Comparison of ENCODE assay signal across 1 cellular context in genomic region chr6:79399499-79399898, GRCh38.
TF ChIP-seq lines count a peak whose summit lies in the region.

No MANE protein-coding gene starts in this region.

TF ChIP-seq in HepG2, 621 proteins besides CTCF, POLR2A, EP300 and RAD21 (continued from another document and continues in another):
- TF ChIP-seq KIAA2018 (CRISPR knock-in tag; IDR thresholded peaks at IDR 0.05; ENCODE audit: borderline replicate concordance) (no peak), ZNF468 (CRISPR knock-in tag; IDR thresholded peaks at IDR 0.05) (no peak), ZNF790 (CRISPR knock-in tag; IDR thresholded peaks at IDR 0.05; ENCODE audit: borderline replicate concordance) (no peak), ZNF383 (CRISPR knock-in tag; IDR thresholded peaks at IDR 0.05; ENCODE audit: borderline replicate concordance) (no peak), ZNF136 (CRISPR knock-in tag; IDR thresholded peaks at IDR 0.05; ENCODE audit: low read depth) (no peak), ZNF550 (CRISPR knock-in tag; IDR thresholded peaks at IDR 0.05; ENCODE audit: borderline replicate concordance) (no peak), MTF1 (CRISPR knock-in tag; IDR thresholded peaks at IDR 0.05) (no peak), ZNF619 (CRISPR knock-in tag; IDR thresholded peaks at IDR 0.05) (no peak), ZNF614 (CRISPR knock-in tag; IDR thresholded peaks at IDR 0.05; ENCODE audit: borderline replicate concordance) (no peak), HMGXB4 (CRISPR knock-in tag; IDR thresholded peaks at IDR 0.05; ENCODE audit: borderline replicate concordance in 1 of 2, low read depth in 1 of 2) (no peak), ZMAT5 (CRISPR knock-in tag; IDR thresholded peaks at IDR 0.05; ENCODE audit: borderline replicate concordance, low read depth) (no peak), BRF2 (CRISPR knock-in tag; IDR thresholded peaks at IDR 0.05) (no peak), PRDM10 (CRISPR knock-in tag; IDR thresholded peaks at IDR 0.05; ENCODE audit: low read depth) (no peak), PHF20 (CRISPR knock-in tag; IDR thresholded peaks at IDR 0.05) (no peak), SP1 (IDR thresholded peaks at IDR 0.05) (no peak), SP1 (CRISPR knock-in tag; IDR thresholded peaks at IDR 0.05) (no peak), SP5 (CRISPR knock-in tag; IDR thresholded peaks at IDR 0.05; ENCODE audit: borderline replicate concordance, low read depth) (peak; percentile 98), ZHX2 (IDR thresholded peaks at IDR 0.05; ENCODE audit: low read depth) (no peak), ZHX2 (CRISPR knock-in tag; IDR thresholded peaks at IDR 0.05; ENCODE audit: borderline replicate concordance) (no peak), ZSCAN29 (CRISPR knock-in tag; conservative IDR thresholded peaks at IDR 0.05) (no peak), ZNF451 (CRISPR knock-in tag; IDR thresholded peaks at IDR 0.05) (no peak), NKX3-1 (CRISPR knock-in tag; IDR thresholded peaks at IDR 0.05) (no peak), HNF4G (IDR thresholded peaks at IDR 0.05; ENCODE audit: borderline replicate concordance, low read depth, low read length) (peak; percentile 47; the same call in 1 of the 2 replicates), HNF4G (CRISPR knock-in tag; IDR thresholded peaks at IDR 0.05; ENCODE audit: borderline replicate concordance, low read depth) (no peak)
- TF ChIP-seq, protein P1, sequence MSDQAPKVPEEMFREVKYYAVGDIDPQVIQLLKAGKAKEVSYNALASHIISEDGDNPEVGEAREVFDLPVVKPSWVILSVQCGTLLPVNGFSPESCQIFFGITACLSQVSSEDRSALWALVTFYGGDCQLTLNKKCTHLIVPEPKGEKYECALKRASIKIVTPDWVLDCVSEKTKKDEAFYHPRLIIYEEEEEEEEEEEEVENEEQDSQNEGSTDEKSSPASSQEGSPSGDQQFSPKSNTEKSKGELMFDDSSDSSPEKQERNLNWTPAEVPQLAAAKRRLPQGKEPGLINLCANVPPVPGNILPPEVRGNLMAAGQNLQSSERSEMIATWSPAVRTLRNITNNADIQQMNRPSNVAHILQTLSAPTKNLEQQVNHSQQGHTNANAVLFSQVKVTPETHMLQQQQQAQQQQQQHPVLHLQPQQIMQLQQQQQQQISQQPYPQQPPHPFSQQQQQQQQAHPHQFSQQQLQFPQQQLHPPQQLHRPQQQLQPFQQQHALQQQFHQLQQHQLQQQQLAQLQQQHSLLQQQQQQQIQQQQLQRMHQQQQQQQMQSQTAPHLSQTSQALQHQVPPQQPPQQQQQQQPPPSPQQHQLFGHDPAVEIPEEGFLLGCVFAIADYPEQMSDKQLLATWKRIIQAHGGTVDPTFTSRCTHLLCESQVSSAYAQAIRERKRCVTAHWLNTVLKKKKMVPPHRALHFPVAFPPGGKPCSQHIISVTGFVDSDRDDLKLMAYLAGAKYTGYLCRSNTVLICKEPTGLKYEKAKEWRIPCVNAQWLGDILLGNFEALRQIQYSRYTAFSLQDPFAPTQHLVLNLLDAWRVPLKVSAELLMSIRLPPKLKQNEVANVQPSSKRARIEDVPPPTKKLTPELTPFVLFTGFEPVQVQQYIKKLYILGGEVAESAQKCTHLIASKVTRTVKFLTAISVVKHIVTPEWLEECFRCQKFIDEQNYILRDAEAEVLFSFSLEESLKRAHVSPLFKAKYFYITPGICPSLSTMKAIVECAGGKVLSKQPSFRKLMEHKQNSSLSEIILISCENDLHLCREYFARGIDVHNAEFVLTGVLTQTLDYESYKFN (CRISPR knock-in tag; conservative IDR thresholded peaks at IDR 0.05), result peak; percentile 79
